In genomic region chr5:173318881-173319609, GRCh38 we compare ENCODE assay signal across 28 cellular contexts. TPM values are rescaled to one million over a fixed set of nuclear protein-coding genes. Genes with fewer than 3 reads are reported as not detected.
DNase-seq lines count a peak whose midpoint lies in the region; ATAC-seq, FAIRE-seq and TF ChIP-seq lines count a peak whose summit lies in the region.
"Had no signal": no experiment of that assay in that cellular context is flagged by ENCODE, and none has a peak within 500 bp of the region (broad histone marks: within the 10 kb centered on the region; RNA-seq: fewer than 3 reads in every experiment).

No MANE protein-coding gene starts in this region.

- no peaks in the 10 kb centered on the region for H3K27me3 ChIP-seq in GM23338 (ENCODE audit: insufficient read depth)
- no peaks in the 10 kb centered on the region for H3K27me3 ChIP-seq in WERI-Rb-1 (ENCODE audit: insufficient read depth, low read depth, severe bottlenecking)
- H3K27me3 ChIP-seq in HAP-1 (ENCODE audit: low read depth), result no peaks in the 10 kb centered on the region
- H3K27me3 ChIP-seq: testis had no signal

- TF ChIP-seq POLR2A in GM12892 (IDR thresholded peaks at IDR 0.05; ENCODE audit: low read depth, low read length), result no peak

- H3K27ac Mint-ChIP-seq in GM23338, result peak overlapping the region; percentile 34; the same call in 1 of the 2 replicates
- peak overlapping the region in 3 of 5 experiments; percentile 41 to 64 (median 52) for H3K27ac Mint-ChIP-seq in brain
- H3K27ac Mint-ChIP-seq in nephron, result peak overlapping the region; percentile 85 to 96 (median 90)
- H3K27ac Mint-ChIP-seq: activated CD8-positive, alpha-beta T cell treated with anti-CD3 and anti-CD28 coated beads, Interleukin-2, amount 10 ng/mL, durations not matched to agents 7 days and 5 days; activated naive CD4-positive, alpha-beta T cell treated with anti-CD3 and anti-CD28 coated beads for 36 hours; activated T-cell treated with anti-CD3 and anti-CD28 coated beads, Interleukin-2, amount 50 U/mL, for 24 hours; CD4-positive, CD25-positive, alpha-beta regulatory T cell; effector memory CD8-positive, alpha-beta T cell had no signal

- peaks cover 58% of the 10 kb centered on the region for H4K20me1 ChIP-seq in GM23338 (replicated peaks; ENCODE audit: insufficient read depth)

- peaks cover 29% of the 10 kb centered on the region for H3K79me2 ChIP-seq in GM23338 (replicated peaks; ENCODE audit: insufficient read depth)

- peaks cover 53% of the 10 kb centered on the region for H3K36me3 ChIP-seq in GM23338 (ENCODE audit: insufficient read depth)
- no peaks in the 10 kb centered on the region; the same call in 1 of the 2 replicates for H3K36me3 ChIP-seq in WERI-Rb-1
- H3K36me3 ChIP-seq in HAP-1 (replicated peaks), result peaks cover 91% of the 10 kb centered on the region
- H3K36me3 ChIP-seq: neutrophil had no signal

- H3K9me3 ChIP-seq in WERI-Rb-1 (ENCODE audit: severe bottlenecking), result no peaks in the 10 kb centered on the region
- no peaks in the 10 kb centered on the region for H3K9me3 ChIP-seq in HAP-1
- H3K9me3 ChIP-seq: mucosa of descending colon, neutrophil, testis had no signal

- FAIRE-seq in GM12892 (lab: Jason Lieb, UNC), result no peak
- FAIRE-seq: GM12878, GM19239 had no signal

- H3K4me1 ChIP-seq in GM23338 (ENCODE audit: insufficient read depth) (peaks cover 23% of the 10 kb centered on the region), HAP-1 (no peaks in the 10 kb centered on the region)

- ATAC-seq in GM23338, result no peak
- ATAC-seq: activated CD8-positive, alpha-beta T cell treated with anti-CD3 and anti-CD28 coated beads, Interleukin-2, amount 10 ng/mL, durations not matched to agents 7 days and 5 days; effector memory CD8-positive, alpha-beta T cell; GM12878; mucosa of descending colon; Panc1 had no signal

- no peak overlapping the region for H3K4me3 ChIP-seq in GM23338
- H3K4me3 ChIP-seq in WERI-Rb-1 (ENCODE audit: low read depth, low read length), result no peak overlapping the region
- H3K4me3 ChIP-seq in HAP-1, result no peak overlapping the region
- H3K4me3 ChIP-seq: GM12878, mucosa of descending colon, SK-N-MC, testis had no signal

- no peak overlapping the region for H3K4me2 ChIP-seq in GM23338
- H3K4me2 ChIP-seq: KMS-11 had no signal

- no peak overlapping the region for H2AFZ ChIP-seq in GM23338

- H3K27me3 Mint-ChIP-seq in GM23338 (ENCODE audit: insufficient read depth, low read depth, poor library complexity), result peaks cover 24% of the 10 kb centered on the region
- H3K27me3 Mint-ChIP-seq in brain, result peaks cover 21% of the 10 kb centered on the region
- peaks cover 4% of the 10 kb centered on the region for H3K27me3 Mint-ChIP-seq in nephron (ENCODE audit: low read depth)

- DNase-seq in A172 (ENCODE audit: low spot score) (peak; percentile 64), GM23338 (ENCODE audit: low spot score) (no peak), GM12892 (ENCODE audit: insufficient read length) (no peak), WERI-Rb-1 (no peak), NCI-H345 treated with DMSO at 0.1 percent for 48 hours (lab: John Stamatoyannopoulos, UW; ENCODE audit: unreplicated experiment) (no peak), HAP-1 (ENCODE audit: low spot score in 2 of 2) (no peak)
- DNase-seq: ACHN; activated CD4-positive, CD25-positive, alpha-beta regulatory T cell treated with anti-CD3 and anti-CD28 coated beads, Interleukin-2, amount 50 U/mL, for 72 hours; activated CD8-positive, alpha-beta T cell treated with anti-CD3 and anti-CD28 coated beads, Interleukin-2, amount 10 ng/mL, durations not matched to agents 7 days and 5 days; activated naive CD4-positive, alpha-beta T cell treated with anti-CD3 and anti-CD28 coated beads for 36 hours; activated T-cell treated with anti-CD3 and anti-CD28 coated beads, Interleukin-2, amount 50 U/mL, for 24 hours; anterior cingulate cortex; CD4-positive, CD25-positive, alpha-beta regulatory T cell; effector memory CD8-positive, alpha-beta T cell; mucosa of descending colon; NCI-H1105; NCI-H2081; right cardiac atrium; T-helper 9 cell; testis had no signal

- no peaks in the 10 kb centered on the region for H3K9me2 ChIP-seq in GM23338 (ENCODE audit: insufficient read depth)

- H3K36me3 Mint-ChIP-seq in GM23338 (ENCODE audit: low read depth), result peaks cover 97% of the 10 kb centered on the region
- H3K36me3 Mint-ChIP-seq in brain, result peaks cover 44% of the 10 kb centered on the region
- peaks cover 16% of the 10 kb centered on the region for H3K36me3 Mint-ChIP-seq in nephron (ENCODE audit: low read depth)
- H3K36me3 Mint-ChIP-seq: CD4-positive, CD25-positive, alpha-beta regulatory T cell had no signal

- in situ Hi-C loops in HAP-1 (cut with MboI; ENCODE audit: low sequenced_read_pairs), result no loop called here

- TF ChIP-seq CTCF in GM23338 (conservative IDR thresholded peaks at IDR 0.05; ENCODE audit: low read depth in 2 of 2), result no peak
- TF ChIP-seq CTCF in brain (conservative IDR thresholded peaks at IDR 0.05), result no peak
- no peak for TF ChIP-seq CTCF in nephron (IDR thresholded peaks at IDR 0.05; ENCODE audit: unreplicated experiment in 3 of 3)
- no peak for TF ChIP-seq CTCF in WERI-Rb-1 (IDR thresholded peaks at IDR 0.05; ENCODE audit: low read depth, low read length)

- H3F3A ChIP-seq in GM23338 (replicated peaks; ENCODE audit: low read depth), result peaks cover 31% of the 10 kb centered on the region

- H3K4me3 Mint-ChIP-seq in GM23338 (no peak overlapping the region; the same call in 2 of the 3 replicates), brain (peak overlapping the region in 1 of 5 experiments; percentile 13), nephron (peak overlapping the region in 2 of 3 experiments; percentile 21 to 53)
- H3K4me3 Mint-ChIP-seq: activated CD8-positive, alpha-beta T cell treated with anti-CD3 and anti-CD28 coated beads, Interleukin-2, amount 10 ng/mL, durations not matched to agents 7 days and 5 days; activated naive CD4-positive, alpha-beta T cell treated with anti-CD3 and anti-CD28 coated beads for 36 hours; activated T-cell treated with anti-CD3 and anti-CD28 coated beads, Interleukin-2, amount 50 U/mL, for 24 hours; CD4-positive, CD25-positive, alpha-beta regulatory T cell; effector memory CD8-positive, alpha-beta T cell had no signal

- H3K27ac ChIP-seq in GM23338 (ENCODE audit: low read depth) (0 out of 2 replicates have a peak overlapping the region, but pooled peaks have one; percentile 59), WERI-Rb-1 (no peak overlapping the region)
- H3K27ac ChIP-seq: KMS-11, neutrophil, SK-N-MC had no signal

- H3K9me3 Mint-ChIP-seq in GM23338 (no peaks in the 10 kb centered on the region), brain (peaks cover 0 to 4% (median 0%) of the 10 kb centered on the region in 5 experiments), nephron (no peaks in the 10 kb centered on the region)
- H3K9me3 Mint-ChIP-seq: activated naive CD4-positive, alpha-beta T cell treated with anti-CD3 and anti-CD28 coated beads for 36 hours; activated T-cell treated with anti-CD3 and anti-CD28 coated beads, Interleukin-2, amount 50 U/mL, for 24 hours; effector memory CD8-positive, alpha-beta T cell had no signal

- H3K4me1 Mint-ChIP-seq in GM23338 (peaks cover 80% of the 10 kb centered on the region), brain (peaks cover 97% of the 10 kb centered on the region), nephron (peaks cover 92% of the 10 kb centered on the region)

RNA-seq across cellular contexts. Expression of gene STC2, which starts 9.2 kb away (rescaled TPM):
- total RNA-seq in A172 (2014; rRNA removed; shearing (Covaris generic)), result 0.03 and 0.10 TPM in 2 replicates
- 132 and 160 TPM in 2 replicates for total RNA-seq in GM23338 (2014; rRNA removed; shearing (Covaris generic))
- polyA plus RNA-seq in GM23338 (2016; fragmentation: Nextera tagmentation; extraction: Ambion mirVana) (25.4 and 27.3 TPM in 2 replicates), brain (ENCODE audit: insufficient read depth, low read depth, low replicate concordance) (9.1 TPM)
- 8.5 TPM for polyA plus RNA-seq in GM12892 (2012; ENCODE audit: missing spikeins)
- total RNA-seq: CD4-positive, CD25-positive, alpha-beta regulatory T cell had no signal
- polyA plus RNA-seq: CD4-positive, CD25-positive, alpha-beta regulatory T cell had no signal

Comparison
In these comparisons a context has a peak if more than half of its experiments do, and no peak if none do; other contexts are left out.
1. H3K27ac Mint-ChIP-seq: peak in every context shown above with its lines; median percentile 90 in nephron; 52 in brain; 34 in GM23338.
2. RNA of gene STC2, which starts 9.2 kb away (total RNA-seq): 132 to 160 TPM in GM23338; 0.03 to 0.10 TPM in A172; every median in the first group is over 100 times any median in the second.